Comparison of ENCODE assay signal across 17 cellular contexts in genomic region chrX:53430231-53430630, GRCh38. TPM values are rescaled to one million over a fixed set of nuclear protein-coding genes. Genes with fewer than 3 reads are reported as not detected.
A peak's percentile ranks its signal among the peaks of the same experiment; 100 is the strongest.
DNase-seq lines count a peak whose midpoint lies in the region; ATAC-seq, FAIRE-seq and TF ChIP-seq lines count a peak whose summit lies in the region.
"Had no signal": no experiment of that assay in that cellular context is flagged by ENCODE, and none has a peak within 500 bp of the region (broad histone marks: within the 10 kb centered on the region; RNA-seq: fewer than 3 reads in every experiment).

No MANE protein-coding gene starts in this region.

- POLR2A ChIA-PET in CD4-positive, alpha-beta T cell (lab: Charles Lee) = interaction anchor here (1.0 kb wide), 1 partner anchor 8 kb away, joined by 3 read pairs; the partner anchor contains the start of genes RIBC1 and SMC1A
- POLR2A ChIA-PET in CD8-positive, alpha-beta T cell (lab: Charles Lee) = no interaction called here

- no peak for FAIRE-seq in D721Med (lab: Jason Lieb, UNC)
- FAIRE-seq: GM12891, H1 had no signal

- ATAC-seq in CD4-positive, alpha-beta T cell (ENCODE audit: poor library complexity) = no peak
- ATAC-seq in CD8-positive, alpha-beta T cell = no peak
- no peak for ATAC-seq in GM21619 (IDR thresholded peaks at IDR 0.05; ENCODE audit: unreplicated experiment)
- ATAC-seq in left cardiac atrium = no peak

- no peak overlapping the region for H3K27ac Mint-ChIP-seq in CD4-positive, alpha-beta T cell
- H3K27ac Mint-ChIP-seq in CD8-positive, alpha-beta T cell = peak overlapping the region; percentile 45
- H3K27ac Mint-ChIP-seq in nephron = no peak overlapping the region

- H3K4me3 ChIP-seq in CD8-positive, alpha-beta T cell (ENCODE audit: low read depth, low read length) = no peak overlapping the region
- H3K4me3 ChIP-seq: GM23248 had no signal

- CTCF ChIA-PET in CD4-positive, alpha-beta T cell (lab: Charles Lee) = no interaction called here
- CTCF ChIA-PET in CD8-positive, alpha-beta T cell (lab: Charles Lee) = interaction anchor here (1.9 kb wide), 1 partner anchor 8 kb away, joined by 5 read pairs; the partner anchor contains the start of genes RIBC1 and SMC1A

- H3K36me3 Mint-ChIP-seq in CD4-positive, alpha-beta T cell (ENCODE audit: low read depth) = peaks cover 31% of the 10 kb centered on the region
- peaks cover 46% of the 10 kb centered on the region for H3K36me3 Mint-ChIP-seq in CD8-positive, alpha-beta T cell
- peaks cover 29% of the 10 kb centered on the region for H3K36me3 Mint-ChIP-seq in nephron (ENCODE audit: low read depth)

- H3K27me3 Mint-ChIP-seq in CD4-positive, alpha-beta T cell = no peaks in the 10 kb centered on the region
- no peaks in the 10 kb centered on the region for H3K27me3 Mint-ChIP-seq in CD8-positive, alpha-beta T cell (ENCODE audit: low read depth)
- no peaks in the 10 kb centered on the region for H3K27me3 Mint-ChIP-seq in nephron (ENCODE audit: low read depth)

- peaks cover 10% of the 10 kb centered on the region for H3K4me1 ChIP-seq in CD8-positive, alpha-beta T cell (ENCODE audit: insufficient read depth, low read length)

- no peak for DNase-seq in CD4-positive, alpha-beta T cell
- DNase-seq in CD8-positive, alpha-beta T cell = no peak
- DNase-seq in posterior vena cava (ENCODE audit: low spot score) (peak; percentile 72), D721Med (ENCODE audit: insufficient read length, low spot score) (no peak), left cardiac atrium (no peak)
- DNase-seq: C1 segment of cervical spinal cord; CD8-positive, alpha-beta memory T cell; DMS53; DMS79 treated with DMSO at 0.1 percent for 48 hours; GF-D8; GM23248; H7; HCEC 1CT had no signal

- H3K36me3 ChIP-seq in CD8-positive, alpha-beta T cell (ENCODE audit: insufficient read depth, low read length) = peaks cover 7% of the 10 kb centered on the region

- peaks cover 13% of the 10 kb centered on the region for H3K4me1 Mint-ChIP-seq in CD4-positive, alpha-beta T cell (ENCODE audit: low read depth)
- peaks cover 12% of the 10 kb centered on the region for H3K4me1 Mint-ChIP-seq in CD8-positive, alpha-beta T cell (ENCODE audit: low read depth)
- H3K4me1 Mint-ChIP-seq in nephron = peaks cover 10% of the 10 kb centered on the region

- H3K27me3 ChIP-seq in CD4-positive, alpha-beta T cell (ENCODE audit: control insufficient read depth, insufficient read depth, low read length) = no peaks in the 10 kb centered on the region
- no peaks in the 10 kb centered on the region for H3K27me3 ChIP-seq in CD8-positive, alpha-beta T cell (ENCODE audit: insufficient read depth, low read length)

- H3K27ac ChIP-seq in CD4-positive, alpha-beta T cell (ENCODE audit: low read depth, low read length) = no peak overlapping the region
- no peak overlapping the region for H3K27ac ChIP-seq in CD8-positive, alpha-beta T cell (ENCODE audit: low read depth, low read length)
- H3K27ac ChIP-seq: GM23248 had no signal

- no peaks in the 10 kb centered on the region for H3K9me3 ChIP-seq in CD4-positive, alpha-beta T cell (ENCODE audit: control insufficient read depth, low read length)
- no peaks in the 10 kb centered on the region for H3K9me3 ChIP-seq in CD8-positive, alpha-beta T cell (ENCODE audit: low read length)

- intact Hi-C loops in CD4-positive, alpha-beta T cell (cut with DNase I, micrococcal nuclease) = loop anchor here in 1 of 2 experiments (5.0 to 10.0 kb wide), 3 partner anchors 145 to 1572 kb away; partner anchors contain the start of genes APEX2, IQSEC2 and PHF8
- intact Hi-C loops in CD8-positive, alpha-beta T cell (cut with DNase I, micrococcal nuclease) = loop anchor here in 1 of 2 experiments (10.0 kb wide), 2 partner anchors 355 to 1205 kb away; no protein-coding TSS in a partner anchor
- intact Hi-C loops in posterior vena cava (cut with DNase I) = loop anchor here in 1 of 2 donors (10.0 kb wide), 1 partner anchor 115 kb away; no protein-coding TSS in a partner anchor
- intact Hi-C loops in left cardiac atrium (cut with DNase I) = loop anchor here in 1 of 2 donors (10.0 kb wide), 1 partner anchor 115 kb away; no protein-coding TSS in a partner anchor

- TF ChIP-seq CTCF in CD4-positive, alpha-beta T cell (IDR thresholded peaks at IDR 0.05) = no peak
- no peak for TF ChIP-seq CTCF in CD8-positive, alpha-beta T cell (IDR thresholded peaks at IDR 0.05)
- TF ChIP-seq CTCF in nephron (IDR thresholded peaks at IDR 0.05; ENCODE audit: unreplicated experiment in 3 of 3) (no peak), D721Med (IDR thresholded peaks at IDR 0.05; ENCODE audit: insufficient read depth, missing control alignments) (no peak)

- H3K9me3 Mint-ChIP-seq in CD4-positive, alpha-beta T cell = no peaks in the 10 kb centered on the region
- H3K9me3 Mint-ChIP-seq in CD8-positive, alpha-beta T cell = no peaks in the 10 kb centered on the region
- H3K9me3 Mint-ChIP-seq in nephron = peaks cover 9% of the 10 kb centered on the region
- H3K9me3 Mint-ChIP-seq: CD8-positive, alpha-beta memory T cell had no signal

- peak overlapping the region; percentile 51 for H3K4me3 Mint-ChIP-seq in CD4-positive, alpha-beta T cell
- H3K4me3 Mint-ChIP-seq in CD8-positive, alpha-beta T cell = no peak overlapping the region
- peak overlapping the region; percentile 5 to 59 (median 13) for H3K4me3 Mint-ChIP-seq in nephron

RNA-seq across cellular contexts. Expression of gene HSD17B10, which starts 3.9 kb away (rescaled TPM):
- 10 to 100 TPM; 27.0 to 28.6 TPM for total RNA-seq in CD4-positive, alpha-beta T cell
- total RNA-seq in CD8-positive, alpha-beta T cell = 10 to 100 TPM; 23.4 to 26.2 TPM
- total RNA-seq in posterior vena cava = 10 to 100 TPM; 67.7 to 72.7 TPM
- 100 to 1,000 TPM in 1 of 2 donors, 10 to 100 TPM in 1; 98.9 to 106 TPM for total RNA-seq in left cardiac atrium

RNA-seq across cellular contexts. Expression of gene RIBC1, which starts 7.6 kb away (rescaled TPM):
- total RNA-seq in CD4-positive, alpha-beta T cell = 1 to 10 TPM; 2.5 to 2.6 TPM
- total RNA-seq in CD8-positive, alpha-beta T cell = 1 to 10 TPM in 1 of 2 experiments, under 1 TPM in 1; 0.81 to 1.5 TPM
- total RNA-seq in posterior vena cava (under 1 TPM; 0.19 to 0.56 TPM), left cardiac atrium (under 1 TPM; 0.26 to 0.80 TPM)

RNA-seq across cellular contexts. Expression of gene SMC1A, which starts 7.8 kb away (rescaled TPM):
- total RNA-seq in CD4-positive, alpha-beta T cell = 10 to 100 TPM; 25.5 to 28.6 TPM
- 10 to 100 TPM; 23.7 to 25.3 TPM for total RNA-seq in CD8-positive, alpha-beta T cell
- total RNA-seq in posterior vena cava (10 to 100 TPM; 46.2 to 52.0 TPM), left cardiac atrium (10 to 100 TPM; 42.8 to 43.3 TPM)
